Comparison of ENCODE assay signal across 1 cellular context in genomic region chr10:21733710-21734109, GRCh38.
TF ChIP-seq lines count a peak whose summit lies in the region.

No MANE protein-coding gene starts in this region.

TF ChIP-seq in GM23338, 12 proteins besides CTCF, POLR2A, EP300 and RAD21 (continued from another document):
- TF ChIP-seq NANOG (IDR thresholded peaks at IDR 0.05; ENCODE audit: borderline replicate concordance) = no peak
- TF ChIP-seq ZNF331 (CRISPR knock-in tag; IDR thresholded peaks at IDR 0.05; ENCODE audit: low read depth) = no peak
- TF ChIP-seq ZNF462 (CRISPR knock-in tag; IDR thresholded peaks at IDR 0.05) = no peak
- TF ChIP-seq ZNF114 (CRISPR knock-in tag; IDR thresholded peaks at IDR 0.05) = no peak
- TF ChIP-seq STAT1 (IDR thresholded peaks at IDR 0.05; ENCODE audit: unreplicated experiment) = no peak
- TF ChIP-seq JUNB (IDR thresholded peaks at IDR 0.05; ENCODE audit: unreplicated experiment) = no peak
- no peak for TF ChIP-seq EZH2phosphoT487 (IDR thresholded peaks at IDR 0.05; ENCODE audit: unreplicated experiment)
